ENCODE assay signal across 8 cellular contexts in genomic region chr10:13586676-13587355, GRCh38. TPM values are rescaled to one million over a fixed set of nuclear protein-coding genes. Genes with fewer than 3 reads are reported as not detected.
DNase-seq lines count a peak whose midpoint lies in the region; ATAC-seq, FAIRE-seq and TF ChIP-seq lines count a peak whose summit lies in the region.

TSS of gene PRPF18 (plus strand) at chr10:13586965. CDS start at chr10:13587087, 122 bp downstream.

- intact Hi-C loops in kidney (cut with DNase I): no loop called here

- peaks cover 29% of the 10 kb centered on the region for H3K4me1 Mint-ChIP-seq in chondrocyte (ENCODE audit: low read depth)

- peak within 1 kb of the TSS; percentile 100 for H3K4me3 Mint-ChIP-seq in chondrocyte (ENCODE audit: unreplicated experiment)

- no peaks in the 10 kb centered on the region for H3K9me3 Mint-ChIP-seq in chondrocyte (ENCODE audit: low read depth)

- peaks cover 2% of the 10 kb centered on the region for H3K36me3 Mint-ChIP-seq in chondrocyte (ENCODE audit: low read depth)

- peaks cover 11% of the 10 kb centered on the region for H3K36me3 ChIP-seq in BLaER1
- peaks cover 0 to 2% of the 10 kb centered on the region in 2 donors for H3K36me3 ChIP-seq in kidney (ENCODE audit: control insufficient read depth in 1 of 2, insufficient read depth in 2 of 2, low read length in 2 of 2)

- H3K27ac ChIP-seq in BLaER1: peak within 1 kb of the TSS; percentile 75
- H3K27ac ChIP-seq in kidney (ENCODE audit: low read depth in 2 of 2, low read length in 2 of 2): no peak within 1 kb of the TSS

- H3K4me2 ChIP-seq in BLaER1: peak within 1 kb of the TSS; percentile 100

- peak; percentile 99 for ATAC-seq in HG03442 (IDR thresholded peaks at IDR 0.05; ENCODE audit: unreplicated experiment)

- H3K4me3 ChIP-seq in BLaER1 (peak within 1 kb of the TSS; percentile 88), kidney (ENCODE audit: low read length in 2 of 2) (peak within 1 kb of the TSS; percentile 95 to 99)

- TF ChIP-seq CTCF in chondrocyte (IDR thresholded peaks at IDR 0.05) (peak; percentile 94), kidney (IDR thresholded peaks at IDR 0.05; ENCODE audit: borderline replicate concordance, extremely low read depth, insufficient read depth) (peak; percentile 94)

- peaks cover 24% of the 10 kb centered on the region for H3K27me3 Mint-ChIP-seq in chondrocyte (ENCODE audit: low read depth)

- DNase-seq in GM19238 (ENCODE audit: insufficient read length, low spot score): peak; percentile 91
- peak; percentile 97 for DNase-seq in NCI-H510A treated with DMSO at 0.1 percent for 48 hours (lab: John Stamatoyannopoulos, UW)
- peak; percentile 86 to 94 for DNase-seq in activated CD4-positive, alpha-beta T cell treated with anti-CD3 and anti-CD28 coated beads for 24 hours (ENCODE audit: low read depth in 2 of 2)
- peak; percentile 97 for DNase-seq in chondrocyte (ENCODE audit: low spot score)
- peak; percentile 97 for DNase-seq in kidney
- DNase-seq in stimulated activated CD4-positive, alpha-beta T cell treated with anti-CD3 and anti-CD28 coated beads, Interleukin-15, amount 100 ng/mL, for 24 hours: peak; percentile 95

- peak within 1 kb of the TSS; percentile 92 for H3K27ac Mint-ChIP-seq in chondrocyte (ENCODE audit: unreplicated experiment)

- no peaks in the 10 kb centered on the region for H3K27me3 ChIP-seq in BLaER1

- peaks cover 45% of the 10 kb centered on the region for H4K20me1 ChIP-seq in BLaER1

- H3K9ac ChIP-seq in BLaER1 (peak within 1 kb of the TSS; percentile 78), kidney (ENCODE audit: low read length in 2 of 2) (peak within 1 kb of the TSS; percentile 90 to 96)

- H3K4me1 ChIP-seq in BLaER1 (peaks cover 12% of the 10 kb centered on the region), kidney (ENCODE audit: control insufficient read depth in 1 of 2, insufficient read depth in 1 of 2, low read depth in 1 of 2, low read length in 2 of 2) (peaks cover 0 to 8% of the 10 kb centered on the region in 2 donors)

- FAIRE-seq in kidney (lab: Jason Lieb, UNC): no peak

- H3K9me3 ChIP-seq in BLaER1 (no peaks in the 10 kb centered on the region), kidney (ENCODE audit: control insufficient read depth in 1 of 2, low read length in 2 of 2) (no peaks in the 10 kb centered on the region)

RNA-seq across cellular contexts. Expression of gene PRPF18, which starts in this region (rescaled TPM):
- 13.4 to 20.9 TPM (median 14.9 TPM) in 3 replicates for total RNA-seq in chondrocyte
- 23.0 TPM for total RNA-seq in kidney
- 24.4 TPM for polyA plus RNA-seq in kidney (ENCODE audit: insufficient read depth, low read depth, low replicate concordance)
